Comparison of ENCODE assay signal across 14 cellular contexts in genomic region chr2:153106802-153107477, GRCh38.
DNase-seq lines count a peak whose midpoint lies in the region; ATAC-seq and TF ChIP-seq lines count a peak whose summit lies in the region.
"Had no signal": no experiment of that assay in that cellular context is flagged by ENCODE, and none has a peak within 500 bp of the region (broad histone marks: within the 10 kb centered on the region; RNA-seq: fewer than 3 reads in every experiment).

No MANE protein-coding gene starts in this region.

- peak overlapping the region; percentile 25 for H3K4me3 ChIP-seq in A673 (ENCODE audit: low read depth, low read length, poor library complexity, severe bottlenecking)
- H3K4me3 ChIP-seq in GM12865 (ENCODE audit: low read depth, low read length) = peak overlapping the region; percentile 46
- peak overlapping the region; percentile 15; the same call in 1 of the 2 replicates for H3K4me3 ChIP-seq in SJSA1
- H3K4me3 ChIP-seq: smooth muscle cell, vagina had no signal

- no peak for TF ChIP-seq CTCF in A673 (conservative IDR thresholded peaks at IDR 0.05; ENCODE audit: low read depth, low read length)
- no peak for TF ChIP-seq CTCF in GM12865 (IDR thresholded peaks at IDR 0.05; ENCODE audit: insufficient read depth, low read depth, low read length, missing control alignments)
- no peak for TF ChIP-seq CTCF in RWPE1 (conservative IDR thresholded peaks at IDR 0.05; ENCODE audit: low read depth)

- H3K27ac ChIP-seq in A673 (ENCODE audit: low read depth, low read length, poor library complexity, severe bottlenecking) = no peak overlapping the region
- H3K27ac ChIP-seq in SJSA1 = no peak overlapping the region; the same call in 1 of the 2 replicates
- H3K27ac ChIP-seq in RWPE1 = no peak overlapping the region
- H3K27ac ChIP-seq: vagina had no signal

- H3K9me3 ChIP-seq in A673 (ENCODE audit: low read depth, low read length, poor library complexity, severe bottlenecking) (no peaks in the 10 kb centered on the region), SJSA1 (replicated peaks) (no peaks in the 10 kb centered on the region)
- H3K9me3 ChIP-seq: vagina had no signal

- H3K36me3 ChIP-seq in A673 (ENCODE audit: insufficient read depth, low read length, poor library complexity, severe bottlenecking) = no peaks in the 10 kb centered on the region
- H3K36me3 ChIP-seq in SJSA1 = no peaks in the 10 kb centered on the region
- H3K36me3 ChIP-seq: vagina had no signal

- intact Hi-C loops in A673 (cut with micrococcal nuclease; ENCODE audit: unreplicated experiment) = no loop called here

- no TSS peak for BruUV-seq in A673 (replicated peaks; lab: Mats Ljungman, UMichigan)

- DNase-seq in A673 (ENCODE audit: low spot score) (no peak), GM12865 (ENCODE audit: low read depth) (no peak), SJSA1 (ENCODE audit: low read depth in 1 of 2, low spot score in 2 of 2) (no peak), retina (no peak), cerebellum (ENCODE audit: low spot score) (no peak), RWPE1 (ENCODE audit: low spot score) (no peak)
- DNase-seq: COR-L47; kidney; naive thymus-derived CD4-positive, alpha-beta T cell; NCI-H2029 treated with DMSO at 0.1 percent for 48 hours had no signal

- CTCF ChIA-PET in A673 (lab: Charles Lee) = no interaction called here
- CTCF ChIA-PET in RWPE1 (lab: Yijun Ruan, JAX) = no interaction called here

- peaks cover 9% of the 10 kb centered on the region for H3K27me3 ChIP-seq in A673 (replicated peaks; ENCODE audit: insufficient read depth, low read depth, low read length, poor library complexity)
- H3K27me3 ChIP-seq in SJSA1 (replicated peaks) = no peaks in the 10 kb centered on the region
- H3K27me3 ChIP-seq: vagina had no signal

- ATAC-seq in HG02642 (IDR thresholded peaks at IDR 0.05; ENCODE audit: poor library complexity, unreplicated experiment) (peak; percentile 44), HG03442 (IDR thresholded peaks at IDR 0.05; ENCODE audit: unreplicated experiment) (no peak)
- ATAC-seq: naive thymus-derived CD4-positive, alpha-beta T cell had no signal

- H3K4me1 ChIP-seq in A673 (ENCODE audit: insufficient read depth, low read length, poor library complexity, severe bottlenecking) (no peaks in the 10 kb centered on the region), SJSA1 (replicated peaks) (no peaks in the 10 kb centered on the region)
- H3K4me1 ChIP-seq: vagina had no signal

- POLR2A ChIA-PET in A673 (lab: Charles Lee; ENCODE audit: low non-redundant PET) (no interaction called here), RWPE1 (lab: Yijun Ruan, JAX; ENCODE audit: low non-redundant PET) (no interaction called here)
